Comparison of ENCODE assay signal across 8 cellular contexts in the genomic region with DNA sequence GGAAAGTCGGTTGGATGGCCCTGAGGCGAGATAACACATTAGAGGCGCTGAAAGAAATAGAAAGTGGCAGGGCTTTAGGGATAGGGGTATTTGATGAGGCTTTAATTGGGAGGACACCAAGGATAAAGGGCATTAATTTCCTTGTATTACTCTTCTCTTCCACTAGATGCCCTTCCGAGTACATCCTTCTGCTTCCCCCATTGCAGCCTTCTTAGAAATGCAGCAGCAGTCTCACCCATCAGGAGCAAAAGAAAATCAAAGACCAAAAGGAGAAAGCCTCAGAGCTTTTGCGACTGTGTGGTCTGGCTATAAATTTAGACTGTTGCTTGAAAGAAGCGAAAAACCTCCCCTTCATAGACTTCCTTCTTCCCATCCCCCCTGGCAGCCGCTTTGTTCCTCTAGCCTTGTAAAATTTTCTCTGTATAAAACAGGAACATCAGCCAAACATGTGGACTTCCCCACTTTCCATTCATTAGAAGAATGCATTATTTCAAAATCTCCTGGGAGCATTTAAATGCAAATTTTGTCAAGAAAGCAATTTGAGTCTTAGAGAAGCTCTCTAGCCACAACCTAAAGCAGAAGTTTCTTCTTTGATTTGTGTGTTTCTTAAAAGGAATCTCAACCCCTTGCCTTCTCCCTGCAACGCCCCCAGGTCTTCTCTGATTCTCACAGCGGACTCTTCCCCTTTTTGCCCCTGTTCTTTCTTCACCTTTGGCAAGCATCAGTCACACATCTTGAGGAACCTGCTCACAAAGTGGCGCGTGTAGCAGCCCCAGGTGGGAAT.
A peak's percentile ranks its signal among the peaks of the same experiment; 100 is the strongest.
DNase-seq lines count a peak whose midpoint lies in the region; ATAC-seq and TF ChIP-seq lines count a peak whose summit lies in the region.

No MANE protein-coding gene starts in this region.

- H3K4me2 ChIP-seq in neural cell (ENCODE audit: low read length): peak overlapping the region; percentile 71

- no peak overlapping the region for H2AFZ ChIP-seq in neural cell (ENCODE audit: low read depth, low read length)

- peak overlapping the region; percentile 88 for H3K9ac ChIP-seq in neural cell (ENCODE audit: low read length)

- no peaks in the 10 kb centered on the region for H3K36me3 ChIP-seq in neural cell (ENCODE audit: insufficient read depth, low read length)

- DNase-seq in EL: peak; percentile 80
- peak; percentile 59 to 75 for DNase-seq in NCI-H524 (lab: John Stamatoyannopoulos, UW)
- DNase-seq in activated T-cell treated with anti-CD3 and anti-CD28 coated beads, Interleukin-2, amount 50 U/mL, for 48 hours: peak; percentile 32 to 41
- peak; percentile 90 for DNase-seq in fibroblast of villous mesenchyme (ENCODE audit: low read depth)

- H3K79me2 ChIP-seq in neural cell (replicated peaks; ENCODE audit: insufficient read depth, low read length): peaks cover 47% of the 10 kb centered on the region

- H3K27me3 ChIP-seq in neural cell (ENCODE audit: insufficient read depth, low read depth, low read length): no peaks in the 10 kb centered on the region

- H3K4me3 ChIP-seq in fibroblast of villous mesenchyme (ENCODE audit: low read depth, low read length): no peak overlapping the region
- peak overlapping the region; percentile 68 for H3K4me3 ChIP-seq in neural cell (ENCODE audit: low read length)

- peak; percentile 36 for ATAC-seq in HG03108 (IDR thresholded peaks at IDR 0.05; ENCODE audit: unreplicated experiment)
- no peak for ATAC-seq in GM18870 (IDR thresholded peaks at IDR 0.05; ENCODE audit: unreplicated experiment)
- no peak for ATAC-seq in HG02610 (IDR thresholded peaks at IDR 0.05; ENCODE audit: unreplicated experiment)

- H3F3A ChIP-seq in neural cell (ENCODE audit: insufficient read depth, low read length, poor library complexity, severe bottlenecking): peaks cover 11% of the 10 kb centered on the region

- peak; percentile 75 for TF ChIP-seq CTCF in fibroblast of villous mesenchyme (IDR thresholded peaks at IDR 0.05; ENCODE audit: insufficient read depth, low read depth, low read length)
- peak; percentile 87 for TF ChIP-seq CTCF in neural cell (IDR thresholded peaks at IDR 0.05; ENCODE audit: poor library complexity, severe bottlenecking)

- TF ChIP-seq EP300 in neural cell (conservative IDR thresholded peaks at IDR 0.05; ENCODE audit: poor library complexity, severe bottlenecking): no peak

- H3K9me3 ChIP-seq in neural cell (ENCODE audit: low read length): no peaks in the 10 kb centered on the region

- peak overlapping the region; percentile 79 for H3K27ac ChIP-seq in neural cell (ENCODE audit: low read length)

- peaks cover 5% of the 10 kb centered on the region for H4K20me1 ChIP-seq in neural cell (ENCODE audit: insufficient read depth)

- no peaks in the 10 kb centered on the region for H3K9me2 ChIP-seq in neural cell (ENCODE audit: insufficient read depth, low read length)

- TF ChIP-seq RAD21 in neural cell (conservative IDR thresholded peaks at IDR 0.05): peak; percentile 84

TF ChIP-seq in neural cell, 6 proteins besides CTCF, POLR2A, EP300 and RAD21:
- TF ChIP-seq SMC3 (conservative IDR thresholded peaks at IDR 0.05; ENCODE audit: poor library complexity) (peak; percentile 74), TAF1 (IDR thresholded peaks at IDR 0.05; ENCODE audit: low read depth) (no peak)
TF ChIP-seq in neural cell: peak in this region for 1.

Comparison
In these comparisons a context has a peak if more than half of its experiments do, and no peak if none do; other contexts are left out.
1. DNase-seq: peak in every context shown above with its lines; median percentile 90 in fibroblast of villous mesenchyme; 80 in EL; 67 in NCI-H524; 36 in activated T-cell treated with anti-CD3 and anti-CD28 coated beads, Interleukin-2, amount 50 U/mL, for 48 hours.